In genomic region chr14:89681086-89682018, GRCh38 we compare ENCODE assay signal across 8 cellular contexts.
DNase-seq lines count a peak whose midpoint lies in the region; ATAC-seq and TF ChIP-seq lines count a peak whose summit lies in the region.

No MANE protein-coding gene starts in this region.

- no peak for TF ChIP-seq POLR2A in testis (IDR thresholded peaks at IDR 0.05)

- no peaks in the 10 kb centered on the region for H3K27me3 ChIP-seq in testis

- H3K36me3 ChIP-seq in testis (ENCODE audit: low read depth, missing control alignments) = no peaks in the 10 kb centered on the region

- H3K4me3 ChIP-seq in testis = no peak overlapping the region

- TF ChIP-seq CTCF in testis (IDR thresholded peaks at IDR 0.05) = no peak

- no peaks in the 10 kb centered on the region for H3K9me3 ChIP-seq in testis

- no peak overlapping the region for H3K27ac ChIP-seq in testis

- peaks cover 4% of the 10 kb centered on the region for H3K4me1 ChIP-seq in testis

- WGBS in testis, 2 donors = 72 to 80% methylated on average over 9 of the region's 9 CpGs

- DNase-seq in activated CD4-positive, alpha-beta T cell treated with anti-CD3 and anti-CD28 coated beads for 1 hour = peak; percentile 24
- no peak for DNase-seq in left ventricle myocardium superior
- DNase-seq in superior temporal gyrus (ENCODE audit: extremely low spot score) = peak; percentile 73
- no peak for DNase-seq in NCI-H82 (lab: John Stamatoyannopoulos, UW)
- no peak for DNase-seq in AG20443 (ENCODE audit: low spot score)
- no peak for DNase-seq in testis

- peak; percentile 85 for ATAC-seq in GM18909 (IDR thresholded peaks at IDR 0.05; ENCODE audit: poor library complexity, unreplicated experiment)
- ATAC-seq in HG03039 (IDR thresholded peaks at IDR 0.05; ENCODE audit: unreplicated experiment) = peak; percentile 76
- peak; percentile 67 for ATAC-seq in left ventricle myocardium superior

- intact Hi-C loops in left ventricle myocardium superior (cut with micrococcal nuclease) = no loop called here
- intact Hi-C loops in testis (cut with DNase I; ENCODE audit: low total_unique reads) = no loop called here

Comparison
In these comparisons a context has a peak if more than half of its experiments do, and no peak if none do; other contexts are left out.
1. DNase-seq: peak in activated CD4-positive, alpha-beta T cell treated with anti-CD3 and anti-CD28 coated beads for 1 hour (single experiment) and superior temporal gyrus (single experiment); none in left ventricle myocardium superior (single experiment), NCI-H82 (single experiment), AG20443 (single experiment) and testis (single experiment).
2. Peak in every context shown above with its lines, with median percentiles within 50 percentile points of each other: ATAC-seq.